8 cellular contexts compared by ENCODE assay signal in genomic region chr17:42457107-42457787, GRCh38. TPM values are rescaled to one million over a fixed set of nuclear protein-coding genes. Genes with fewer than 3 reads are reported as not detected.
DNase-seq lines count a peak whose midpoint lies in the region; ATAC-seq and TF ChIP-seq lines count a peak whose summit lies in the region.

No MANE protein-coding gene starts in this region.

- DNase-seq in CD14-positive monocyte (ENCODE audit: low spot score) (no peak), LNCaP clone FGC (ENCODE audit: low read depth) (peak; percentile 15), nephron progenitor cell (no peak), GM10248 (ENCODE audit: extremely low spot score) (no peak)
- no peak for DNase-seq in central memory CD8-positive, alpha-beta T cell (ENCODE audit: low spot score in 2 of 2)

- H3K4me3 Mint-ChIP-seq in CD14-positive monocyte (peak overlapping the region; percentile 83 to 97), nephron progenitor cell (peak overlapping the region; percentile 71)
- peak overlapping the region; percentile 24 for H3K4me3 Mint-ChIP-seq in central memory CD8-positive, alpha-beta T cell

- intact Hi-C loops in CD14-positive monocyte (cut with micrococcal nuclease): loop anchor here in 1 of 2 donors (5.0 kb wide), 2 partner anchors 60 to 70 kb away; partner anchors contain the start of gene STAT3

- no peak overlapping the region for H3K4me3 ChIP-seq in LNCaP clone FGC (ENCODE audit: low read depth, low read length)

- TF ChIP-seq CTCF in CD14-positive monocyte (IDR thresholded peaks at IDR 0.05): no peak
- no peak for TF ChIP-seq CTCF in LNCaP clone FGC (IDR thresholded peaks at IDR 0.05; ENCODE audit: control insufficient read depth, extremely low read depth, insufficient read depth)
- TF ChIP-seq CTCF in nephron progenitor cell (IDR thresholded peaks at IDR 0.05): no peak
- TF ChIP-seq CTCF in GM10248 (IDR thresholded peaks at IDR 0.05; ENCODE audit: control extremely low read depth, extremely low read depth, low read depth, missing control alignments): no peak

- H3K27me3 Mint-ChIP-seq in CD14-positive monocyte (ENCODE audit: low read depth in 3 of 3): peaks cover 0 to 8% (median 2%) of the 10 kb centered on the region in 3 donors
- peaks cover 32% of the 10 kb centered on the region for H3K27me3 Mint-ChIP-seq in central memory CD8-positive, alpha-beta T cell
- H3K27me3 Mint-ChIP-seq in nephron progenitor cell (ENCODE audit: low read depth, poor library complexity): peaks cover 16% of the 10 kb centered on the region

- H3K9me3 Mint-ChIP-seq in CD14-positive monocyte: peaks cover 0 to 3% (median 0%) of the 10 kb centered on the region in 7 donors
- no peaks in the 10 kb centered on the region for H3K9me3 Mint-ChIP-seq in central memory CD8-positive, alpha-beta T cell
- no peaks in the 10 kb centered on the region for H3K9me3 Mint-ChIP-seq in nephron progenitor cell

- H3K27ac Mint-ChIP-seq in CD14-positive monocyte (peak overlapping the region; percentile 91 to 99 (median 97)), nephron progenitor cell (no peak overlapping the region)
- no peak overlapping the region for H3K27ac Mint-ChIP-seq in central memory CD8-positive, alpha-beta T cell (ENCODE audit: low read depth)

- POLR2A ChIA-PET in GM10248 (lab: Yijun Ruan, JAX): no interaction called here

- H3K36me3 Mint-ChIP-seq in CD14-positive monocyte (peaks cover 17 to 25% of the 10 kb centered on the region in 2 donors), nephron progenitor cell (ENCODE audit: low read depth) (no peaks in the 10 kb centered on the region)
- H3K36me3 Mint-ChIP-seq in central memory CD8-positive, alpha-beta T cell (ENCODE audit: insufficient read depth): peaks cover 5% of the 10 kb centered on the region

- ATAC-seq in central memory CD8-positive, alpha-beta T cell (replicated peaks; ENCODE audit: extremely low read depth, poor library complexity, severe bottlenecking): no peak
- ATAC-seq in HG03354 (IDR thresholded peaks at IDR 0.05; ENCODE audit: poor library complexity, severe bottlenecking, unreplicated experiment): no peak
- ATAC-seq in GM21367 (IDR thresholded peaks at IDR 0.05; ENCODE audit: unreplicated experiment): no peak
- ATAC-seq in HG03442 (IDR thresholded peaks at IDR 0.05; ENCODE audit: unreplicated experiment): no peak

- CTCF ChIA-PET in GM10248 (lab: Yijun Ruan, JAX): interaction anchor here (1.3 kb wide), 1 partner anchor 70 kb away, joined by 6 read pairs; no protein-coding TSS in a partner anchor

- H3K4me1 Mint-ChIP-seq in CD14-positive monocyte: peaks cover 77% of the 10 kb centered on the region
- peaks cover 42% of the 10 kb centered on the region for H3K4me1 Mint-ChIP-seq in central memory CD8-positive, alpha-beta T cell
- peaks cover 39% of the 10 kb centered on the region for H3K4me1 Mint-ChIP-seq in nephron progenitor cell

RNA-seq across cellular contexts. Expression of gene ATP6V0A1, which starts 1.4 kb away (rescaled TPM):
- 10 to 100 TPM; 36.1 to 55.1 TPM for polyA plus RNA-seq in CD14-positive monocyte

RNA-seq across cellular contexts. Expression of gene CAVIN1, which starts 34.2 kb away (rescaled TPM):
- not detected for polyA plus RNA-seq in CD14-positive monocyte

Comparison
In these comparisons a context has a peak if more than half of its experiments do, and no peak if none do; other contexts are left out.
1. H3K27ac Mint-ChIP-seq: peak in CD14-positive monocyte (7 of 7); none in central memory CD8-positive, alpha-beta T cell (single experiment) and nephron progenitor cell (single experiment).
2. H3K4me3 Mint-ChIP-seq: peak in every context shown above with its lines; median percentile 90 in CD14-positive monocyte; 71 in nephron progenitor cell; 24 in central memory CD8-positive, alpha-beta T cell.